ENCODE assay signal across 1 cellular context in the genomic region with DNA sequence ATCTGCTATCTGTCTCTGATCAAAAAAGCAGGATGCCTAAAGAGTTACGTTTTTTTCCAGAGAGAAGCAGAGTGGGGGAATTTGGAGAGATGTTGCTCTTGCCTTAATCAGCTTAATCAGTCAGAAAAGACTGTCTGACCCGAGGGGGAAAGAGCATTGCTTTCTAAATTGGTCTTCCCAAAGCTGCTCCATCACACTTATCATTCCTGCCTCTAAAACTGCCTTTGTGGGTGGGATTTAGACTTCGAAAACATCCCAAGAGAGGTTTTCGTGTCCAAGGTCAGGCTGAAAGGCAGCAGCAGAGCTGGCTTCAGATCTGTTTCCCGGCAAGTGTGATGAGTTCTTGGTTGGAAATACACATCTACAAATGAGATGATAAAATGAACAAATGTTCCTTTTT.
TF ChIP-seq lines count a peak whose summit lies in the region.

No MANE protein-coding gene starts in this region.

TF ChIP-seq in H1, 55 proteins besides CTCF, POLR2A, EP300 and RAD21:
- no peak for TF ChIP-seq GABPA (IDR thresholded peaks at IDR 0.05; ENCODE audit: borderline replicate concordance, insufficient read depth, low read length)
- TF ChIP-seq POU5F1 (IDR thresholded peaks at IDR 0.05; ENCODE audit: low read depth, low read length) = no peak
- no peak for TF ChIP-seq SIX5 (IDR thresholded peaks at IDR 0.05; ENCODE audit: low read depth, low read length)
- TF ChIP-seq GTF2F1 (IDR thresholded peaks at IDR 0.05; ENCODE audit: borderline replicate concordance, low read depth, low read length) = no peak
- no peak for TF ChIP-seq MAFK (IDR thresholded peaks at IDR 0.05; ENCODE audit: low read depth, low read length)
- TF ChIP-seq CBX8 (IDR thresholded peaks at IDR 0.05; ENCODE audit: borderline replicate concordance, low read depth, low read length) = no peak
- TF ChIP-seq RXRA (IDR thresholded peaks at IDR 0.05; ENCODE audit: insufficient read depth, low read depth, low read length) = no peak
